ENCODE assay signal across 17 cellular contexts in the genomic region with DNA sequence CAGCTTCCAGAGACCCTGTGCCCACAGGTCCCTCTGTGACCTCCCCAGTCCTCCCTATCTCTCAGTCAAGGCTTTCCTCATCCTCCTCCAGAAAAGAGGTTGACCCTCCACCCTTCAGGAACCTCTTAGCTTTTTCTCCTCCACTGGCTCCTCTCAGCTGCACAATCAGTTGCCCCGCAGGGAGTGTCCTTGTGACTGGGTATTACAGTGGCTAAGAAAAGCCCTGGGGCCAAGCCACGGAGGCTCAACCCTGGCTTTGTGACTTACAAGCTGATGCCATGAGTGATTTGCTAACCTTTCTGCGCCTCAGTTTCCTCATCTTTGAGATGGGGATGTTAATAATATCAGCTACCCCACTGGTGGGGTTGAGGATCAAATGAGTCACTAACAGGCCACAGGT.
"Had no signal": no experiment of that assay in that cellular context is flagged by ENCODE, and none has a peak within 500 bp of the region (broad histone marks: within the 10 kb centered on the region; RNA-seq: fewer than 3 reads in every experiment).

No MANE protein-coding gene starts in this region.

- H3K27me3 ChIP-seq: dorsolateral prefrontal cortex, right atrium auricular region, sigmoid colon, suprapubic skin, upper lobe of left lung, uterus had no signal

- DNase-seq: dorsolateral prefrontal cortex; effector CD8-positive, alpha-beta T cell; kidney; left colon; mesendoderm; naive thymus-derived CD8-positive, alpha-beta T cell; sigmoid colon; stimulated activated CD4-positive, alpha-beta T cell treated with anti-CD3 and anti-CD28 coated beads, Interleukin-2, amount 100 ng/mL, for 48 hours; stimulated activated naive CD4-positive, alpha-beta T cell treated with Interleukin-2 at 50 U/mL for 16 hours; tibial artery; upper lobe of left lung; uterus had no signal

- H3K4me1 ChIP-seq: sigmoid colon, tibial artery, uterus had no signal

- ATAC-seq: esophagus mucosa; left colon; naive thymus-derived CD8-positive, alpha-beta T cell had no signal

- H3K4me3 ChIP-seq: coronary artery, dorsolateral prefrontal cortex, right atrium auricular region, sigmoid colon, smooth muscle cell, suprapubic skin, tibial artery, upper lobe of left lung, uterus had no signal

- H3K9me3 ChIP-seq: right atrium auricular region, sigmoid colon, suprapubic skin, tibial artery, upper lobe of left lung, uterus had no signal

- H3K27ac ChIP-seq: coronary artery, dorsolateral prefrontal cortex, right atrium auricular region, sigmoid colon, suprapubic skin, tibial artery, uterus had no signal

- H3K36me3 ChIP-seq: right atrium auricular region, sigmoid colon, suprapubic skin, tibial artery, upper lobe of left lung, uterus had no signal
